In the genomic region with DNA sequence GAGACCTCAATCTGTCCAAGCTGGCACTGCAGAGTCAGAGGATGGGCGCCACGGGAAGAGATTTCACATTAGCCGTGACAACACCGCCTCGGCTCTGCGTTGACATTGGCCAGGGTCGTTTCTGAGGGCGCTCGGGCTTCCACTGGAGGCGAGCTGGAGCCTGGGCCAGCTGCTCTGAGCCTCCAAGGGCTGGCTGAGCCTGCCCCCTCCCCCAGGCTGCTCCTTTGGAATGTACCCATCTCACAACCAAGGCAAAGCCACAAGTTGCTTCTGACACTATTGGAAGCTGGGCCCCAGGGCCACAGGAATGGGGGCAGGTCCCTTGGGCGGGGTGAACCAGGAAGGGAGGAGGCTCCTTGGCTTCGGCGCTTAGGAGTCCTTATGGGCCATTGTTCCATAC, we compare ENCODE assay signal across 1 cellular context.
TF ChIP-seq lines count a peak whose summit lies in the region.

No MANE protein-coding gene starts in this region.

TF ChIP-seq in K562, 482 proteins besides CTCF, POLR2A, EP300 and RAD21:
- no peak for TF ChIP-seq ZNF354B (CRISPR knock-in tag; IDR thresholded peaks at IDR 0.05)
- no peak for TF ChIP-seq FOSL1 (tag; conservative IDR thresholded peaks at IDR 0.05)
- TF ChIP-seq, protein P1, sequence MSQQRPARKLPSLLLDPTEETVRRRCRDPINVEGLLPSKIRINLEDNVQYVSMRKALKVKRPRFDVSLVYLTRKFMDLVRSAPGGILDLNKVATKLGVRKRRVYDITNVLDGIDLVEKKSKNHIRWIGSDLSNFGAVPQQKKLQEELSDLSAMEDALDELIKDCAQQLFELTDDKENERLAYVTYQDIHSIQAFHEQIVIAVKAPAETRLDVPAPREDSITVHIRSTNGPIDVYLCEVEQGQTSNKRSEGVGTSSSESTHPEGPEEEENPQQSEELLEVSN (IDR thresholded peaks at IDR 0.05; ENCODE audit: borderline replicate concordance in 1 of 2, extremely low read depth in 1 of 2, insufficient read depth in 1 of 2, insufficient read length in 1 of 2, low read depth in 1 of 2, low read length in 1 of 2, poor library complexity in 1 of 2, severe bottlenecking in 1 of 2), result no peak
- no peak for TF ChIP-seq PTRF (tag; IDR thresholded peaks at IDR 0.05)
- TF ChIP-seq, protein P2, sequence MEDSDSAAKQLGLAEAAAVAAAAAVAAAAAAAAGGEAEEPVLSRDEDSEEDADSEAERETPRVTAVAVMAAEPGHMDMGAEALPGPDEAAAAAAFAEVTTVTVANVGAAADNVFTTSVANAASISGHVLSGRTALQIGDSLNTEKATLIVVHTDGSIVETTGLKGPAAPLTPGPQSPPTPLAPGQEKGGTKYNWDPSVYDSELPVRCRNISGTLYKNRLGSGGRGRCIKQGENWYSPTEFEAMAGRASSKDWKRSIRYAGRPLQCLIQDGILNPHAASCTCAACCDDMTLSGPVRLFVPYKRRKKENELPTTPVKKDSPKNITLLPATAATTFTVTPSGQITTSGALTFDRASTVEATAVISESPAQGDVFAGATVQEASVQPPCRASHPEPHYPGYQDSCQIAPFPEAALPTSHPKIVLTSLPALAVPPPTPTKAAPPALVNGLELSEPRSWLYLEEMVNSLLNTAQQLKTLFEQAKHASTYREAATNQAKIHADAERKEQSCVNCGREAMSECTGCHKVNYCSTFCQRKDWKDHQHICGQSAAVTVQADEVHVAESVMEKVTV (CRISPR knock-in tag; IDR thresholded peaks at IDR 0.05), result no peak
- TF ChIP-seq BRD4 (IDR thresholded peaks at IDR 0.05), result no peak
- TF ChIP-seq TRIM28 (IDR thresholded peaks at IDR 0.05), result no peak
- TF ChIP-seq RBM22 (IDR thresholded peaks at IDR 0.05; ENCODE audit: low read depth, low read length, poor library complexity, severe bottlenecking), result peak; percentile 94
- TF ChIP-seq, protein P3, sequence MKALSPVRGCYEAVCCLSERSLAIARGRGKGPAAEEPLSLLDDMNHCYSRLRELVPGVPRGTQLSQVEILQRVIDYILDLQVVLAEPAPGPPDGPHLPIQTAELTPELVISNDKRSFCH (CRISPR knock-in tag; IDR thresholded peaks at IDR 0.05), result no peak
- TF ChIP-seq, protein P3 (tag; IDR thresholded peaks at IDR 0.05), result no peak
- no peak for TF ChIP-seq MCM5 (IDR thresholded peaks at IDR 0.05; ENCODE audit: low read depth)
- no peak for TF ChIP-seq PTBP1 (IDR thresholded peaks at IDR 0.05; ENCODE audit: low read depth, low read length)
- TF ChIP-seq ZFP36 (IDR thresholded peaks at IDR 0.05; ENCODE audit: low read depth, low read length, partially characterized antibody), result no peak
- no peak for TF ChIP-seq BHLHE40 (IDR thresholded peaks at IDR 0.05; ENCODE audit: low read length)
- no peak for TF ChIP-seq HEY1 (CRISPR knock-in tag; IDR thresholded peaks at IDR 0.05; ENCODE audit: borderline replicate concordance)
- no peak for TF ChIP-seq NFYB (IDR thresholded peaks at IDR 0.05; ENCODE audit: extremely low read depth, insufficient read length)
- peak; percentile 64; the same call in 1 of the 2 replicates for TF ChIP-seq POLR2G (IDR thresholded peaks at IDR 0.05; ENCODE audit: low read depth, low read length)
- 0 out of 2 replicates have a peak, but pooled peaks have one; percentile 19 for TF ChIP-seq ZFX (CRISPR knock-in tag; IDR thresholded peaks at IDR 0.05)
- TF ChIP-seq SMAD3 (CRISPR knock-in tag; conservative IDR thresholded peaks at IDR 0.05), result no peak
- no peak for TF ChIP-seq TEAD4 (IDR thresholded peaks at IDR 0.05; ENCODE audit: low read length)
- TF ChIP-seq TEAD4 (CRISPR knock-in tag; IDR thresholded peaks at IDR 0.05; ENCODE audit: borderline replicate concordance), result no peak
- no peak for TF ChIP-seq KDM4B (IDR thresholded peaks at IDR 0.05; ENCODE audit: borderline replicate concordance in 2 of 2, low read depth in 1 of 2)
- no peak for TF ChIP-seq NFXL1 (CRISPR knock-in tag; IDR thresholded peaks at IDR 0.05)
